In genomic region chr11:128810784-128811514, GRCh38 we compare ENCODE assay signal across 1 cellular context.
TF ChIP-seq lines count a peak whose summit lies in the region.

No MANE protein-coding gene starts in this region.

TF ChIP-seq in IMR-90, 13 proteins besides CTCF, POLR2A, EP300 and RAD21:
- TF ChIP-seq MAFK (IDR thresholded peaks at IDR 0.05; ENCODE audit: low read depth, low read length) = no peak
- no peak for TF ChIP-seq CEBPB (IDR thresholded peaks at IDR 0.05; ENCODE audit: low read depth, low read length)
- no peak for TF ChIP-seq CHD1 (IDR thresholded peaks at IDR 0.05; ENCODE audit: low read depth, low read length)
- no peak for TF ChIP-seq USF2 (IDR thresholded peaks at IDR 0.05; ENCODE audit: low read depth, low read length)
- no peak for TF ChIP-seq NFE2L2 (IDR thresholded peaks at IDR 0.05; ENCODE audit: low read depth, low read length)
- TF ChIP-seq RFX5 (IDR thresholded peaks at IDR 0.05; ENCODE audit: low read depth, low read length) = no peak
- TF ChIP-seq BHLHE40 (IDR thresholded peaks at IDR 0.05; ENCODE audit: low read depth, low read length) = no peak
- TF ChIP-seq SMC3 (IDR thresholded peaks at IDR 0.05; ENCODE audit: low read depth, low read length) = no peak
- TF ChIP-seq MAZ (IDR thresholded peaks at IDR 0.05; ENCODE audit: borderline replicate concordance, low read depth, low read length) = no peak
- no peak for TF ChIP-seq ELK1 (IDR thresholded peaks at IDR 0.05; ENCODE audit: borderline replicate concordance, low read depth, low read length)
- TF ChIP-seq MXI1 (IDR thresholded peaks at IDR 0.05; ENCODE audit: borderline replicate concordance, low read depth, low read length) = no peak
- no peak for TF ChIP-seq FOS (IDR thresholded peaks at IDR 0.05; ENCODE audit: low read depth, low read length)
- TF ChIP-seq RCOR1 (IDR thresholded peaks at IDR 0.05; ENCODE audit: insufficient replicate concordance, low read length) = no peak
